ENCODE assay signal across 1 cellular context in genomic region chr2:8253781-8254180, GRCh38.
TF ChIP-seq lines count a peak whose summit lies in the region.

No MANE protein-coding gene starts in this region.

TF ChIP-seq in GM12878, 131 proteins besides CTCF, POLR2A, EP300 and RAD21 (continued from another document):
- TF ChIP-seq SKIL (IDR thresholded peaks at IDR 0.05; ENCODE audit: low read depth, poor library complexity, severe bottlenecking) = no peak
- no peak for TF ChIP-seq TAF1 (IDR thresholded peaks at IDR 0.05; ENCODE audit: borderline replicate concordance, low read depth, low read length)
- no peak for TF ChIP-seq ZSCAN29 (IDR thresholded peaks at IDR 0.05)
- TF ChIP-seq NFIC (IDR thresholded peaks at IDR 0.05; ENCODE audit: low read depth, low read length) = no peak
- no peak for TF ChIP-seq ASH2L (IDR thresholded peaks at IDR 0.05; ENCODE audit: borderline replicate concordance, low read depth)
- no peak for TF ChIP-seq TCF3 (IDR thresholded peaks at IDR 0.05; ENCODE audit: borderline replicate concordance, insufficient read depth, low read depth, low read length)
- TF ChIP-seq USF2 (IDR thresholded peaks at IDR 0.05; ENCODE audit: borderline replicate concordance, low read depth, low read length) = no peak
- TF ChIP-seq EGR1 (IDR thresholded peaks at IDR 0.05; ENCODE audit: borderline replicate concordance in 1 of 2, low read depth in 2 of 2, low read length in 2 of 2) = no peak
- no peak for TF ChIP-seq IKZF2 (IDR thresholded peaks at IDR 0.05)
- TF ChIP-seq BCL11A (IDR thresholded peaks at IDR 0.05; ENCODE audit: low read depth, low read length) = no peak
- no peak for TF ChIP-seq ZNF687 (IDR thresholded peaks at IDR 0.05)
- TF ChIP-seq CREB1 (IDR thresholded peaks at IDR 0.05; ENCODE audit: low read depth) = no peak
- no peak for TF ChIP-seq HCFC1 (IDR thresholded peaks at IDR 0.05; ENCODE audit: low read length)
- no peak for TF ChIP-seq CHD2 (IDR thresholded peaks at IDR 0.05; ENCODE audit: borderline replicate concordance, low read depth, low read length)
- TF ChIP-seq MEF2B (IDR thresholded peaks at IDR 0.05; ENCODE audit: partially characterized antibody, poor library complexity, severe bottlenecking) = no peak
- no peak for TF ChIP-seq EED (IDR thresholded peaks at IDR 0.05; ENCODE audit: low read depth)
TF ChIP-seq in GM12878: peak in this region for 0.
